26 cellular contexts compared by ENCODE assay signal in genomic region chr5:152501294-152501693, GRCh38.
A peak's percentile ranks its signal among the peaks of the same experiment; 100 is the strongest.
DNase-seq lines count a peak whose midpoint lies in the region; ATAC-seq, FAIRE-seq and TF ChIP-seq lines count a peak whose summit lies in the region.
"Had no signal": no experiment of that assay in that cellular context is flagged by ENCODE, and none has a peak within 500 bp of the region (broad histone marks: within the 10 kb centered on the region; RNA-seq: fewer than 3 reads in every experiment).

No MANE protein-coding gene starts in this region.

- DNase-seq in Calu3 = no peak
- DNase-seq in urothelium cell line (ENCODE audit: low spot score) = no peak
- no peak for DNase-seq in frontal cortex (ENCODE audit: low spot score in 2 of 2)
- DNase-seq in NCI-H1092 (lab: John Stamatoyannopoulos, UW) = no peak
- DNase-seq: ACHN; CD4-positive, alpha-beta T cell; COR-L47; GM23248; MM.1S; NCI-H1092 treated with DMSO at 0.1 percent for 48 hours; NCI-H1436 treated with DMSO at 0.1 percent for 48 hours; NCI-H1930; NCI-H2227 treated with DMSO at 0.1 percent for 48 hours; NCI-H510A treated with DMSO at 0.1 percent for 48 hours; NCI-H748 treated with DMSO at 0.1 percent for 48 hours; NK-92 treated with Interleukin-12 subunit alpha and Interleukin-12 subunit beta, amount 100 ng/mL, for 24 hours; SJCRH30; T-cell had no signal

- peaks cover 15% of the 10 kb centered on the region for H3K36me3 Mint-ChIP-seq in Calu3 (ENCODE audit: insufficient read depth, unreplicated experiment)
- H3K36me3 Mint-ChIP-seq: T-cell had no signal

- H3K4me1 Mint-ChIP-seq in Calu3 (ENCODE audit: low read depth, unreplicated experiment) = peaks cover 78% of the 10 kb centered on the region

- no peak for FAIRE-seq in urothelium cell line (lab: Jason Lieb, UNC)
- no peak for FAIRE-seq in frontal cortex (lab: Jason Lieb, UNC)
- FAIRE-seq: HepG2, K562 had no signal

- no TSS peak for BruUV-seq in Calu3 (replicated peaks; lab: Mats Ljungman, UMichigan)

- H3K27ac Mint-ChIP-seq in Calu3 (ENCODE audit: unreplicated experiment) = peak overlapping the region; percentile 97
- H3K27ac Mint-ChIP-seq: CD4-positive, alpha-beta T cell; T-cell; T-helper 2 cell treated with Interferon-gamma antibody and Interleukin-4, amounts not matched to agents 5 μg/mL and 100 μg/mL, for 36 hours had no signal

- ATAC-seq in GM18909 (IDR thresholded peaks at IDR 0.05; ENCODE audit: poor library complexity, unreplicated experiment) (peak; percentile 39), GM21786 (IDR thresholded peaks at IDR 0.05; ENCODE audit: unreplicated experiment) (peak; percentile 33), HG03571 (IDR thresholded peaks at IDR 0.05; ENCODE audit: unreplicated experiment) (peak; percentile 42), HG02852 (IDR thresholded peaks at IDR 0.05; ENCODE audit: unreplicated experiment) (no peak)
- ATAC-seq: HepG2, K562, Panc1, T-cell had no signal

- intact Hi-C loops in Calu3 (cut with micrococcal nuclease; ENCODE audit: unreplicated experiment) = no loop called here

- CTCF ChIA-PET in Calu3 (lab: Charles Lee) = interaction anchor here (1.1 to 1.7 kb wide), 4 partner anchors 13 to 729 kb away, joined by 3 to 18 read pairs (median 3); no protein-coding TSS in a partner anchor

- peak overlapping the region; percentile 49 for H3K4me3 Mint-ChIP-seq in Calu3 (ENCODE audit: low read depth, unreplicated experiment)
- H3K4me3 Mint-ChIP-seq: CD4-positive, alpha-beta T cell; T-cell; T-helper 2 cell treated with Interferon-gamma antibody and Interleukin-4, amounts not matched to agents 5 μg/mL and 100 μg/mL, for 36 hours had no signal

- H3K9me3 Mint-ChIP-seq in Calu3 (ENCODE audit: low read depth, unreplicated experiment) = peaks cover 4% of the 10 kb centered on the region
- H3K9me3 Mint-ChIP-seq: CD4-positive, alpha-beta T cell; T-helper 2 cell treated with Interferon-gamma antibody and Interleukin-4, amounts not matched to agents 5 μg/mL and 100 μg/mL, for 36 hours had no signal

- H3K27me3 Mint-ChIP-seq in Calu3 (ENCODE audit: unreplicated experiment) = no peaks in the 10 kb centered on the region

- no peak for TF ChIP-seq CTCF in Calu3 (IDR thresholded peaks at IDR 0.05; ENCODE audit: unreplicated experiment)
